Comparison of ENCODE assay signal across 13 cellular contexts in the genomic region with DNA sequence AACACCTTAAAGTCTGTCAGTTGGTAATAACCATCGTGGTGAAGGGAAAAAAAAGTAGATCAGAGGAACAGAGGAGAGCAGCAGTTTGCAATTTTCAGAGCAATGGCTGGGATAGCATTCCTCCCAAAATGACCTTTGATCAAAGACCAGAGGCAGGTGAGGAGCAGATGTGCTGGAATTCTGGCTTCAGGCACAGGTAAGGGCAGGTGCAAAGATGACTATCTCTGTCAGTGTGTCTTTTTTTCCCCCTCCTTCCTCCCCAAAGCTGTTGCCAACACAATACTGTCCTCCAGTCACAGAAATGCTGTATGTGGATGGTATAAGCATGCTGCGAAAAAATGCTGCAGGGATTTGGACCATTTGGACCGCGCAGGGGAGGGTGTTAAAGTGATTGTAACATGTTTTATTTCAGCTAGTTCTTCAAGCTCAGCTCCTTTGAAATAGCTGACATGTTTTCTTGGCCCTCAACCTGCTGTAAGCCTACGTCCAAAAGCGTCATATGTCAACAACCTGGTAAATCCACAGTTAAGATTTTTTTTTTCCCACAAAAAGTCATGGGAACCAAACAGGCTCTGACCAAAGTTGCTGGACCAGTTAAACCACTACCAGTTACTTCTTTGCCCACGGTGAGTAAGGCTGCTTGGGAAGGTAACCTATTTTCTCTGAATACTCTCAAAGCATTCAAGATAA.
A peak's percentile ranks its signal among the peaks of the same experiment; 100 is the strongest.
DNase-seq lines count a peak whose midpoint lies in the region; ATAC-seq, FAIRE-seq and TF ChIP-seq lines count a peak whose summit lies in the region.
"Had no signal": no experiment of that assay in that cellular context is flagged by ENCODE, and none has a peak within 500 bp of the region (broad histone marks: within the 10 kb centered on the region; RNA-seq: fewer than 3 reads in every experiment).

No MANE protein-coding gene starts in this region.

- peaks cover 53% of the 10 kb centered on the region for H3K4me1 Mint-ChIP-seq in activated naive CD8-positive, alpha-beta T cell (ENCODE audit: low read depth)
- peaks cover 36% of the 10 kb centered on the region for H3K4me1 Mint-ChIP-seq in activated naive CD8-positive, alpha-beta T cell treated with anti-CD3 and anti-CD28 coated beads for 36 hours
- H3K4me1 Mint-ChIP-seq in CD14-positive monocyte: peaks cover 35% of the 10 kb centered on the region

- no peak overlapping the region for H3K27ac ChIP-seq in upper lobe of right lung

- H3K27ac Mint-ChIP-seq in activated naive CD8-positive, alpha-beta T cell: no peak overlapping the region
- H3K27ac Mint-ChIP-seq in activated naive CD8-positive, alpha-beta T cell treated with anti-CD3 and anti-CD28 coated beads for 36 hours: no peak overlapping the region
- H3K27ac Mint-ChIP-seq in CD14-positive monocyte: peak overlapping the region in 1 of 7 donors; percentile 56
- H3K27ac Mint-ChIP-seq: activated naive CD4-positive, alpha-beta T cell treated with anti-CD3 and anti-CD28 coated beads, Interleukin-2, amount 50 U/mL, for 24 hours had no signal

- H3K27me3 Mint-ChIP-seq in activated naive CD8-positive, alpha-beta T cell: no peaks in the 10 kb centered on the region
- no peaks in the 10 kb centered on the region for H3K27me3 Mint-ChIP-seq in activated naive CD8-positive, alpha-beta T cell treated with anti-CD3 and anti-CD28 coated beads for 36 hours
- H3K27me3 Mint-ChIP-seq in CD14-positive monocyte (ENCODE audit: low read depth in 3 of 3): no peaks in the 10 kb centered on the region
- H3K27me3 Mint-ChIP-seq: activated naive CD4-positive, alpha-beta T cell treated with anti-CD3 and anti-CD28 coated beads, Interleukin-2, amount 50 U/mL, for 24 hours had no signal

- intact Hi-C loops in mucosa of descending colon (cut with DNase I, micrococcal nuclease) (no loop called here), upper lobe of right lung (cut with DNase I) (no loop called here), CD14-positive monocyte (cut with micrococcal nuclease) (loop anchor here in 1 of 2 donors (5.0 kb wide), 1 partner anchor 47 kb away; no protein-coding TSS in a partner anchor)

- in situ Hi-C loops in G401 (cut with HindIII; ENCODE audit: low sequenced_read_pairs): no loop called here

- H3K9me3 ChIP-seq in mucosa of descending colon: no peaks in the 10 kb centered on the region
- H3K9me3 ChIP-seq in upper lobe of right lung: no peaks in the 10 kb centered on the region
- H3K9me3 ChIP-seq: SK-N-SH had no signal

- H3K27me3 ChIP-seq in bronchial epithelial cell (ENCODE audit: control insufficient read depth, insufficient read depth, low read length) (no peaks in the 10 kb centered on the region), upper lobe of right lung (no peaks in the 10 kb centered on the region)

- peaks cover 3% of the 10 kb centered on the region for H3K36me3 Mint-ChIP-seq in activated naive CD8-positive, alpha-beta T cell
- H3K36me3 Mint-ChIP-seq in activated naive CD8-positive, alpha-beta T cell treated with anti-CD3 and anti-CD28 coated beads for 36 hours: peaks cover 2% of the 10 kb centered on the region
- peaks cover 0 to 3% of the 10 kb centered on the region in 2 donors for H3K36me3 Mint-ChIP-seq in CD14-positive monocyte
- H3K36me3 Mint-ChIP-seq: activated naive CD4-positive, alpha-beta T cell treated with anti-CD3 and anti-CD28 coated beads, Interleukin-2, amount 50 U/mL, for 24 hours had no signal

- H3K4me1 ChIP-seq in mucosa of descending colon (ENCODE audit: low read depth): peaks cover 40% of the 10 kb centered on the region
- H3K4me1 ChIP-seq in upper lobe of right lung: peaks cover 25% of the 10 kb centered on the region

- ATAC-seq in mucosa of descending colon: peak; percentile 71
- ATAC-seq in upper lobe of right lung: peak; percentile 67

- FAIRE-seq in bronchial epithelial cell (lab: Jason Lieb, UNC): no peak

- no peaks in the 10 kb centered on the region for H3K9me3 Mint-ChIP-seq in activated naive CD8-positive, alpha-beta T cell (ENCODE audit: low read depth)
- H3K9me3 Mint-ChIP-seq in activated naive CD8-positive, alpha-beta T cell treated with anti-CD3 and anti-CD28 coated beads for 36 hours: no peaks in the 10 kb centered on the region
- no peaks in the 10 kb centered on the region for H3K9me3 Mint-ChIP-seq in CD14-positive monocyte
- H3K9me3 Mint-ChIP-seq: activated naive CD4-positive, alpha-beta T cell treated with anti-CD3 and anti-CD28 coated beads, Interleukin-2, amount 50 U/mL, for 24 hours had no signal

- TF ChIP-seq CTCF in bronchial epithelial cell (IDR thresholded peaks at IDR 0.05; ENCODE audit: insufficient read depth, low read length, severe bottlenecking): no peak
- TF ChIP-seq CTCF in mucosa of descending colon (IDR thresholded peaks at IDR 0.05): no peak
- no peak for TF ChIP-seq CTCF in upper lobe of right lung (IDR thresholded peaks at IDR 0.05)
- no peak for TF ChIP-seq CTCF in CD14-positive monocyte (IDR thresholded peaks at IDR 0.05)

- no peak overlapping the region for H3K4me3 ChIP-seq in bronchial epithelial cell (ENCODE audit: low read depth, low read length)
- no peak overlapping the region for H3K4me3 ChIP-seq in mucosa of descending colon
- H3K4me3 ChIP-seq in upper lobe of right lung: no peak overlapping the region

- no peaks in the 10 kb centered on the region for H3K36me3 ChIP-seq in bronchial epithelial cell (ENCODE audit: control insufficient read depth, insufficient read depth, low read length)
- H3K36me3 ChIP-seq in mucosa of descending colon (ENCODE audit: low read depth): no peaks in the 10 kb centered on the region
- no peaks in the 10 kb centered on the region for H3K36me3 ChIP-seq in upper lobe of right lung

- peak overlapping the region; percentile 44 for H3K4me3 Mint-ChIP-seq in activated naive CD8-positive, alpha-beta T cell
- no peak overlapping the region for H3K4me3 Mint-ChIP-seq in activated naive CD8-positive, alpha-beta T cell treated with anti-CD3 and anti-CD28 coated beads for 36 hours
- H3K4me3 Mint-ChIP-seq in CD14-positive monocyte: no peak overlapping the region
- H3K4me3 Mint-ChIP-seq: activated naive CD4-positive, alpha-beta T cell treated with anti-CD3 and anti-CD28 coated beads, Interleukin-2, amount 50 U/mL, for 24 hours had no signal

- DNase-seq in activated naive CD8-positive, alpha-beta T cell treated with anti-CD3 and anti-CD28 coated beads for 36 hours: no peak
- peak; percentile 52 for DNase-seq in bronchial epithelial cell (ENCODE audit: low read depth)
- DNase-seq in mucosa of descending colon: peak in 1 of 3 donors; percentile 62
- no peak for DNase-seq in upper lobe of right lung
- no peak for DNase-seq in CD14-positive monocyte (ENCODE audit: low spot score)
- DNase-seq in G401 (ENCODE audit: low spot score): no peak
- no peak for DNase-seq in activated CD8-positive, alpha-beta memory T cell treated with anti-CD3 and anti-CD28 coated beads, Interleukin-2, amount 50 U/mL, for 4 hours
- DNase-seq: activated CD4-positive, alpha-beta T cell treated with anti-CD3 and anti-CD28 coated beads, Interleukin-2, amount 50 U/mL, for 1 hour; NCI-H2171 treated with DMSO at 0.1 percent for 48 hours; occipital lobe; SK-N-SH had no signal
